Comparison of ENCODE assay signal across 10 cellular contexts in the genomic region with DNA sequence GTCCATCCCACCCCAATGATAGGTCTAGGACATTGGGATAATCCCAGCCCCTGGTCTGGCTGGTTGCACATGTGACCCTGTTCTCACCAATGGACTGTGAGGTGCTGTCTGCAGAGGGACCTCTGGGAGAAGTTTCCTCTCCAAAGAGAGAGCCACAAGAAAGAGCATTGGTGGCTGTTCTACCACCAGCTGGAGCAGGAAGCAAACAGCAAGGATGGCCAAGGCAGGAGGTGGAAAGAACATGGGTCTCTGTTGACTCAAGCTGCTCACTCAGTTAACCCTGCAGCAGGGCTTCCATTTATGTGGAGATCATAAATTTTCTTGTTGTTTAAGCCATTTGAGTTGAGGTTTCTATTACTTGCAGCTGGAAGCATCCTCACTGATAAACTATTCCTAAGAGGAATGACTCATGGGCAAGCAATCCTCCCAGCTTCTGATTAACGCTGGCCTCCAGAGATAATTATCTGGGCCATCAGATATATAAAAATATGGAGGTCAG. TPM values are rescaled to one million over a fixed set of nuclear protein-coding genes. Genes with fewer than 3 reads are reported as not detected.
A peak's percentile ranks its signal among the peaks of the same experiment; 100 is the strongest.
DNase-seq lines count a peak whose midpoint lies in the region; ATAC-seq and TF ChIP-seq lines count a peak whose summit lies in the region.
"Had no signal": no experiment of that assay in that cellular context is flagged by ENCODE, and none has a peak within 500 bp of the region (broad histone marks: within the 10 kb centered on the region; RNA-seq: fewer than 3 reads in every experiment).

No MANE protein-coding gene starts in this region.

- H2BK12ac ChIP-seq in trophoblast cell (ENCODE audit: low read length): no peak overlapping the region

- peak; percentile 98 for DNase-seq in ELR (ENCODE audit: low read depth)
- peak; percentile 32 for DNase-seq in NCI-H460 (ENCODE audit: extremely low read depth, low read depth)
- DNase-seq in dermis blood vessel endothelial cell: peak; percentile 67
- DNase-seq in trophoblast cell: peak; percentile 66 to 80
- DNase-seq in CD4-positive, alpha-beta T cell: no peak
- DNase-seq: activated naive CD4-positive, alpha-beta T cell treated with anti-CD3 and anti-CD28 coated beads, Interleukin-2, amount 50 U/mL, for 16 hours; T-helper 2 cell had no signal

- no peak overlapping the region for H3K4me3 Mint-ChIP-seq in CD4-positive, alpha-beta T cell
- H3K4me3 Mint-ChIP-seq: stimulated activated memory B cell treated with anti-CD40 and anti-IgM and Interleukin-4, amounts not matched to agents 10 μg/mL and 1 μg/mL and 100 μg/mL, for 72 hours had no signal

- no peaks in the 10 kb centered on the region for H3K27me3 Mint-ChIP-seq in CD4-positive, alpha-beta T cell
- H3K27me3 Mint-ChIP-seq: stimulated activated memory B cell treated with anti-CD40 and anti-IgM and Interleukin-4, amounts not matched to agents 10 μg/mL and 1 μg/mL and 100 μg/mL, for 72 hours had no signal

- POLR2A ChIA-PET in CD4-positive, alpha-beta T cell (lab: Charles Lee): interaction anchor here (1.0 kb wide), 1 partner anchor 12 kb away, joined by 3 read pairs; no protein-coding TSS in a partner anchor

- no peaks in the 10 kb centered on the region for H3K36me3 Mint-ChIP-seq in CD4-positive, alpha-beta T cell (ENCODE audit: low read depth)

- H4K8ac ChIP-seq in trophoblast cell (ENCODE audit: low read depth, low read length): no peak overlapping the region

- no peak overlapping the region for H3K18ac ChIP-seq in trophoblast cell (ENCODE audit: low read length)

- H2AFZ ChIP-seq in trophoblast cell (ENCODE audit: insufficient read depth, low read length, poor library complexity): peak overlapping the region; percentile 54

- TF ChIP-seq CTCF in CD4-positive, alpha-beta T cell (IDR thresholded peaks at IDR 0.05): no peak

- intact Hi-C loops in CD4-positive, alpha-beta T cell (cut with DNase I, micrococcal nuclease): no loop called here

- no peaks in the 10 kb centered on the region for H3K9me3 Mint-ChIP-seq in CD4-positive, alpha-beta T cell
- H3K9me3 Mint-ChIP-seq: stimulated activated memory B cell treated with anti-CD40 and anti-IgM and Interleukin-4, amounts not matched to agents 10 μg/mL and 1 μg/mL and 100 μg/mL, for 72 hours had no signal

- H2BK120ac ChIP-seq in trophoblast cell (ENCODE audit: insufficient read depth, low read length, poor library complexity): no peak overlapping the region

- no peak overlapping the region for H3K4me2 ChIP-seq in trophoblast cell (ENCODE audit: low read length)

- H3K36me3 ChIP-seq in trophoblast cell (ENCODE audit: control insufficient read depth in 1 of 2, insufficient read depth in 2 of 2, low read length in 2 of 2): no peaks in the 10 kb centered on the region

- H4K12ac ChIP-seq in trophoblast cell (ENCODE audit: low read depth, low read length): no peak overlapping the region

- H3K27ac Mint-ChIP-seq in CD4-positive, alpha-beta T cell: no peak overlapping the region
- H3K27ac Mint-ChIP-seq: stimulated activated memory B cell treated with anti-CD40 and anti-IgM and Interleukin-4, amounts not matched to agents 10 μg/mL and 1 μg/mL and 100 μg/mL, for 72 hours had no signal

- H3K4me3 ChIP-seq in trophoblast cell (ENCODE audit: low read depth, low read length): no peak overlapping the region

- ATAC-seq in HG03175 (IDR thresholded peaks at IDR 0.05; ENCODE audit: unreplicated experiment) (no peak), GM18498 (IDR thresholded peaks at IDR 0.05; ENCODE audit: unreplicated experiment) (no peak)
- no peak for ATAC-seq in CD4-positive, alpha-beta T cell (ENCODE audit: poor library complexity)
- ATAC-seq: stimulated activated memory B cell treated with anti-CD40 and anti-IgM and Interleukin-4, amounts not matched to agents 10 μg/mL and 1 μg/mL and 100 μg/mL, for 72 hours had no signal

- H2BK5ac ChIP-seq in trophoblast cell (ENCODE audit: low read depth, low read length, poor library complexity): no peak overlapping the region

- H2AK5ac ChIP-seq in trophoblast cell (ENCODE audit: low read length): no peak overlapping the region

- no peaks in the 10 kb centered on the region for H3K4me1 Mint-ChIP-seq in CD4-positive, alpha-beta T cell (ENCODE audit: low read depth)

- no peak overlapping the region for H3K14ac ChIP-seq in trophoblast cell (ENCODE audit: low read length)

- WGBS in trophoblast cell (ENCODE audit: extremely low coverage, insufficient coverage, insufficient read length): no CpG with 5 or more reads among the region's 1 CpG

- no peak overlapping the region for H4K91ac ChIP-seq in trophoblast cell (ENCODE audit: low read depth, low read length)

- no peaks in the 10 kb centered on the region for H3K9me3 ChIP-seq in trophoblast cell (ENCODE audit: insufficient read depth, low read depth, low read length)
- H3K9me3 ChIP-seq in CD4-positive, alpha-beta T cell (ENCODE audit: control insufficient read depth, low read length): no peaks in the 10 kb centered on the region

- H3K23ac ChIP-seq in trophoblast cell (ENCODE audit: low read length): no peak overlapping the region

- no peak overlapping the region for H3K4ac ChIP-seq in trophoblast cell (ENCODE audit: low read depth, low read length)

- H3K4me1 ChIP-seq in trophoblast cell (ENCODE audit: control insufficient read depth in 1 of 2, insufficient read depth in 2 of 2, low read length in 2 of 2): peaks cover 0 to 4% of the 10 kb centered on the region in 2 experiments

- H3K79me1 ChIP-seq in trophoblast cell (ENCODE audit: low read length): no peaks in the 10 kb centered on the region

- no peak overlapping the region for H3K27ac ChIP-seq in trophoblast cell (ENCODE audit: low read depth, low read length)
- no peak overlapping the region for H3K27ac ChIP-seq in CD4-positive, alpha-beta T cell (ENCODE audit: low read depth, low read length)

- H3K27me3 ChIP-seq in trophoblast cell (ENCODE audit: insufficient read depth, low read length): no peaks in the 10 kb centered on the region
- no peaks in the 10 kb centered on the region for H3K27me3 ChIP-seq in CD4-positive, alpha-beta T cell (ENCODE audit: control insufficient read depth, insufficient read depth, low read length)

- CTCF ChIA-PET in CD4-positive, alpha-beta T cell (lab: Charles Lee): interaction anchor here (0.5 kb wide), 1 partner anchor 1572 kb away, joined by 4 read pairs; no protein-coding TSS in a partner anchor

- no peaks in the 10 kb centered on the region for H3K79me2 ChIP-seq in trophoblast cell (ENCODE audit: control insufficient read depth, insufficient read depth, low read length, poor library complexity)

- no peak overlapping the region for H3K9ac ChIP-seq in trophoblast cell (ENCODE audit: low read length)

RNA-seq across cellular contexts. Expression of gene CYB5B, which starts 52.5 kb away (rescaled TPM):
- total RNA-seq in NCI-H460 (2014; rRNA removed; shearing (Covaris generic)): 79.3 and 107 TPM in 2 replicates
- 33.5 and 41.9 TPM in 2 replicates for polyA plus RNA-seq in NCI-H460 (2014; cell fraction: nucleus; rRNA removed)
- 77.8 and 182 TPM in 2 replicates for total RNA-seq in dermis blood vessel endothelial cell
- polyA plus RNA-seq in trophoblast cell (2013): 103 and 111 TPM in 2 replicates
- total RNA-seq in CD4-positive, alpha-beta T cell: 10 to 100 TPM; 16.0 to 18.3 TPM

Comparison
In these comparisons a context has a peak if more than half of its experiments do, and no peak if none do; other contexts are left out.
1. DNase-seq: peak in ELR (single experiment), NCI-H460 (single experiment), dermis blood vessel endothelial cell (single experiment) and trophoblast cell (2 of 2); none in CD4-positive, alpha-beta T cell (0 of 10).